ENCODE assay signal across 1 cellular context in genomic region chr14:90256354-90257131, GRCh38.
TF ChIP-seq lines count a peak whose summit lies in the region.

TSS of gene PSMC1 (plus strand) at chr14:90256553. CDS start at chr14:90256598, 45 bp downstream.

TF ChIP-seq in WTC11, 78 proteins besides CTCF, POLR2A, EP300 and RAD21 (continued from another document):
- no peak for TF ChIP-seq ZNF532 (CRISPR knock-in tag; IDR thresholded peaks at IDR 0.05; ENCODE audit: borderline replicate concordance)
- 0 out of 2 replicates have a peak, but pooled peaks have one; percentile 26 for TF ChIP-seq GABPB1 (CRISPR knock-in tag; IDR thresholded peaks at IDR 0.05)
- TF ChIP-seq ATF3 (CRISPR knock-in tag; conservative IDR thresholded peaks at IDR 0.05), result no peak
- TF ChIP-seq ZNF121 (CRISPR knock-in tag; IDR thresholded peaks at IDR 0.05), result no peak
- no peak for TF ChIP-seq USF1 (CRISPR knock-in tag; IDR thresholded peaks at IDR 0.05)
- TF ChIP-seq E2F5 (CRISPR knock-in tag; IDR thresholded peaks at IDR 0.05), result peak; percentile 75
- no peak for TF ChIP-seq FOXJ3 (CRISPR knock-in tag; IDR thresholded peaks at IDR 0.05; ENCODE audit: borderline replicate concordance)
- no peak for TF ChIP-seq ZNF219 (CRISPR knock-in tag; IDR thresholded peaks at IDR 0.05; ENCODE audit: borderline replicate concordance)
- TF ChIP-seq GRHL2 (CRISPR knock-in tag; IDR thresholded peaks at IDR 0.05; ENCODE audit: insufficient replicate concordance, severe bottlenecking), result no peak
- TF ChIP-seq ATF2 (CRISPR knock-in tag; IDR thresholded peaks at IDR 0.05; ENCODE audit: borderline replicate concordance, low read depth), result no peak
- TF ChIP-seq FOXP4 (CRISPR knock-in tag; IDR thresholded peaks at IDR 0.05), result peak; percentile 64; the same call in 1 of the 2 replicates
- TF ChIP-seq JUN (CRISPR knock-in tag; IDR thresholded peaks at IDR 0.05), result no peak
TF ChIP-seq in WTC11: peak in this region for 10.
